16 cellular contexts compared by ENCODE assay signal in genomic region chr19:30679286-30679685, GRCh38.
A peak's percentile ranks its signal among the peaks of the same experiment; 100 is the strongest.
DNase-seq lines count a peak whose midpoint lies in the region; ATAC-seq and TF ChIP-seq lines count a peak whose summit lies in the region.
"Had no signal": no experiment of that assay in that cellular context is flagged by ENCODE, and none has a peak within 500 bp of the region (broad histone marks: within the 10 kb centered on the region; RNA-seq: fewer than 3 reads in every experiment).

No MANE protein-coding gene starts in this region.

- TF ChIP-seq CTCF in SK-N-SH (IDR thresholded peaks at IDR 0.05), result no peak

- H4K20me1 ChIP-seq in SK-N-SH (ENCODE audit: insufficient read depth), result no peaks in the 10 kb centered on the region

- H3F3A ChIP-seq in SK-N-SH (replicated peaks; ENCODE audit: insufficient read depth), result no peaks in the 10 kb centered on the region

- CTCF ChIA-PET in SK-N-SH (lab: Yijun Ruan, JAX), result interaction anchor here (0.6 to 3.3 kb wide), 7 partner anchors 9 to 1545 kb away, joined by 3 to 58 read pairs (median 7); no protein-coding TSS in a partner anchor

- POLR2A ChIA-PET in SK-N-SH (lab: Yijun Ruan, JAX), result no interaction called here

- H3K27ac ChIP-seq in SK-N-SH (ENCODE audit: low read depth in 2 of 2, low read length in 1 of 2) (no peak overlapping the region; a peak in 1 of 4 replicates), SJCRH30 (no peak overlapping the region; the same call in 1 of the 2 replicates), neuronal stem cell (replicated peaks; ENCODE audit: low read length) (no peak overlapping the region)
- H3K27ac ChIP-seq: 22Rv1, A549, C4-2B, HL-60 had no signal

- H3K4me1 ChIP-seq in SK-N-SH (ENCODE audit: control insufficient read depth in 1 of 2, insufficient read depth in 2 of 2, low read depth in 1 of 2, low read length in 1 of 2), result peaks cover 0 to 29% of the 10 kb centered on the region in 2 experiments; a peak in 2 of 4 replicates
- H3K4me1 ChIP-seq in SJCRH30, result peaks cover 25% of the 10 kb centered on the region
- peaks cover 0 to 1% of the 10 kb centered on the region in 2 donors for H3K4me1 ChIP-seq in neuronal stem cell (ENCODE audit: control insufficient read depth in 2 of 2, insufficient read depth in 1 of 2, low read depth in 1 of 2, low read length in 2 of 2)

- H2BK15ac ChIP-seq in neuronal stem cell (ENCODE audit: low read length), result no peak overlapping the region

- peak; percentile 20 for DNase-seq in DMS 273 (lab: John Stamatoyannopoulos, UW; ENCODE audit: unreplicated experiment)
- no peak for DNase-seq in DMS 273 treated with DMSO at 0.1 percent for 48 hours (lab: John Stamatoyannopoulos, UW)
- peak; percentile 55 for DNase-seq in SK-N-SH
- peak; percentile 94 to 95 for DNase-seq in SJCRH30
- DNase-seq in neuronal stem cell (ENCODE audit: low spot score), result no peak
- no peak for DNase-seq in activated naive CD4-positive, alpha-beta T cell treated with anti-CD3 and anti-CD28 coated beads, Interleukin-2, amount 50 U/mL, for 16 hours
- DNase-seq: AML-193; CD4-positive, alpha-beta memory T cell; GF-D8; HCEC 1CT had no signal

- H2BK120ac ChIP-seq in neuronal stem cell (ENCODE audit: low read depth, low read length), result no peak overlapping the region

- H3K4ac ChIP-seq in neuronal stem cell (ENCODE audit: low read length), result no peak overlapping the region

- H3K14ac ChIP-seq in neuronal stem cell (ENCODE audit: low read length), result no peak overlapping the region

- H3K4me3 ChIP-seq in SK-N-SH (ENCODE audit: low read depth in 2 of 2, low read length in 1 of 2) (no peak overlapping the region), SJCRH30 (peak overlapping the region; percentile 19), neuronal stem cell (ENCODE audit: low read length in 2 of 2) (no peak overlapping the region)
- H3K4me3 ChIP-seq: A549 had no signal

- TF ChIP-seq RAD21 in SK-N-SH (IDR thresholded peaks at IDR 0.05; ENCODE audit: low read length), result no peak

- H2AK5ac ChIP-seq in neuronal stem cell (ENCODE audit: low read depth, low read length), result peak overlapping the region; percentile 14

- ATAC-seq in SK-N-SH treated with all-trans-retinoic acid at 6 μM for 48 hours (no peak), HG02885 (IDR thresholded peaks at IDR 0.05; ENCODE audit: poor library complexity, unreplicated experiment) (no peak)
- ATAC-seq: A549 had no signal

- no peak overlapping the region for H3K9ac ChIP-seq in SK-N-SH
- H3K9ac ChIP-seq in neuronal stem cell (ENCODE audit: low read depth, low read length, poor library complexity), result no peak overlapping the region

- no peak overlapping the region for H2BK12ac ChIP-seq in neuronal stem cell (ENCODE audit: low read length)

- no peaks in the 10 kb centered on the region for H3K79me1 ChIP-seq in neuronal stem cell (ENCODE audit: low read depth, low read length)

- H4K8ac ChIP-seq in neuronal stem cell (ENCODE audit: low read depth, low read length), result no peak overlapping the region

- no peak overlapping the region for H2AFZ ChIP-seq in SK-N-SH (ENCODE audit: low read depth)
- H2AFZ ChIP-seq in neuronal stem cell (ENCODE audit: low read length), result no peak overlapping the region

- 46% methylated on average over 11 of the region's 11 CpGs for WGBS in SK-N-SH (ENCODE audit: low lambda C conversion rate)
- no CpG with 5 or more reads among the region's 11 CpGs for WGBS in neuronal stem cell (ENCODE audit: extremely low coverage in 2 of 2, insufficient read length in 2 of 2, insufficient replicate concordance in 1 of 2), 2 donors

- no peaks in the 10 kb centered on the region for H3K36me3 ChIP-seq in SK-N-SH (replicated peaks in 1 of 2; ENCODE audit: control insufficient read depth in 1 of 2, insufficient read depth in 2 of 2, low read length in 1 of 2)
- H3K36me3 ChIP-seq in SJCRH30, result no peaks in the 10 kb centered on the region
- no peaks in the 10 kb centered on the region for H3K36me3 ChIP-seq in neuronal stem cell (replicated peaks in 1 of 2; ENCODE audit: control insufficient read depth in 2 of 2, insufficient read depth in 2 of 2, low read length in 2 of 2)

- H3K79me2 ChIP-seq in SK-N-SH (ENCODE audit: insufficient read depth), result no peaks in the 10 kb centered on the region

- no peaks in the 10 kb centered on the region for H3K27me3 ChIP-seq in SK-N-SH (ENCODE audit: insufficient read depth)
- no peaks in the 10 kb centered on the region for H3K27me3 ChIP-seq in SJCRH30
- H3K27me3 ChIP-seq in neuronal stem cell (ENCODE audit: control insufficient read depth in 3 of 3, insufficient read depth in 3 of 3, low read depth in 1 of 3, low read length in 3 of 3), result no peaks in the 10 kb centered on the region

- peak overlapping the region; percentile 2 for H3K18ac ChIP-seq in neuronal stem cell (ENCODE audit: low read length)

- H3K9me3 ChIP-seq in SK-N-SH, result no peaks in the 10 kb centered on the region
- no peaks in the 10 kb centered on the region for H3K9me3 ChIP-seq in SJCRH30 (replicated peaks)
- no peaks in the 10 kb centered on the region for H3K9me3 ChIP-seq in neuronal stem cell (replicated peaks in 1 of 2; ENCODE audit: control insufficient read depth in 2 of 2, insufficient read depth in 1 of 2, low read depth in 1 of 2, low read length in 2 of 2)
- H3K9me3 ChIP-seq: A549 had no signal

- H3K9me2 ChIP-seq in SK-N-SH, result no peaks in the 10 kb centered on the region

- H3K4me2 ChIP-seq in SK-N-SH, result no peak overlapping the region
- H3K4me2 ChIP-seq in neuronal stem cell (ENCODE audit: insufficient read depth, low read length, poor library complexity, severe bottlenecking), result no peak overlapping the region
- H3K4me2 ChIP-seq: A549 had no signal

- no peak for TF ChIP-seq EP300 in SK-N-SH (IDR thresholded peaks at IDR 0.05; ENCODE audit: borderline replicate concordance in 1 of 2, low read depth in 1 of 2, low read length in 1 of 2)

- H4K91ac ChIP-seq in neuronal stem cell (ENCODE audit: low read depth, low read length, poor library complexity), result no peak overlapping the region

- no peak overlapping the region for H3K23ac ChIP-seq in neuronal stem cell (ENCODE audit: low read depth, low read length, poor library complexity)

- no peak overlapping the region for H2BK5ac ChIP-seq in neuronal stem cell (ENCODE audit: low read length)

TF ChIP-seq in SK-N-SH, 30 proteins besides CTCF, POLR2A, EP300 and RAD21:
- TF ChIP-seq SMC3 (IDR thresholded peaks at IDR 0.05; ENCODE audit: low read depth, low read length) (no peak), GABPA (IDR thresholded peaks at IDR 0.05; ENCODE audit: low read depth) (no peak), NRF1 (IDR thresholded peaks at IDR 0.05; ENCODE audit: low read depth, low read length) (no peak), FOSL2 (IDR thresholded peaks at IDR 0.05; ENCODE audit: borderline replicate concordance, low read depth) (no peak), RXRA (IDR thresholded peaks at IDR 0.05; ENCODE audit: borderline replicate concordance, low read depth) (no peak), EZH2phosphoT487 (IDR thresholded peaks at IDR 0.05; ENCODE audit: borderline replicate concordance, low read depth) (no peak)
- TF ChIP-seq, protein P1, sequence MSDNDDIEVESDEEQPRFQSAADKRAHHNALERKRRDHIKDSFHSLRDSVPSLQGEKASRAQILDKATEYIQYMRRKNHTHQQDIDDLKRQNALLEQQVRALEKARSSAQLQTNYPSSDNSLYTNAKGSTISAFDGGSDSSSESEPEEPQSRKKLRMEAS (IDR thresholded peaks at IDR 0.05; ENCODE audit: low read depth), result no peak
- TF ChIP-seq, protein P2, sequence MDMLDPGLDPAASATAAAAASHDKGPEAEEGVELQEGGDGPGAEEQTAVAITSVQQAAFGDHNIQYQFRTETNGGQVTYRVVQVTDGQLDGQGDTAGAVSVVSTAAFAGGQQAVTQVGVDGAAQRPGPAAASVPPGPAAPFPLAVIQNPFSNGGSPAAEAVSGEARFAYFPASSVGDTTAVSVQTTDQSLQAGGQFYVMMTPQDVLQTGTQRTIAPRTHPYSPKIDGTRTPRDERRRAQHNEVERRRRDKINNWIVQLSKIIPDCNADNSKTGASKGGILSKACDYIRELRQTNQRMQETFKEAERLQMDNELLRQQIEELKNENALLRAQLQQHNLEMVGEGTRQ (IDR thresholded peaks at IDR 0.05; ENCODE audit: borderline replicate concordance, low read depth, low read length), result no peak
TF ChIP-seq in SK-N-SH: peak in this region for 0.

TF ChIP-seq in SK-N-SH treated with all-trans-retinoic acid at 6 μM for 48 hours, 23 proteins besides CTCF, POLR2A, EP300 and RAD21:
- TF ChIP-seq ESRRG (CRISPR knock-in tag; IDR thresholded peaks at IDR 0.05) (no peak), ZNF565 (CRISPR knock-in tag; conservative IDR thresholded peaks at IDR 0.05; ENCODE audit: low read depth) (no peak), ZC3H10 (CRISPR knock-in tag; IDR thresholded peaks at IDR 0.05) (no peak), SNAI2 (CRISPR knock-in tag; IDR thresholded peaks at IDR 0.05) (no peak), ISL1 (CRISPR knock-in tag; IDR thresholded peaks at IDR 0.05) (no peak), RARB (CRISPR knock-in tag; IDR thresholded peaks at IDR 0.05) (no peak), TCF4 (CRISPR knock-in tag; IDR thresholded peaks at IDR 0.05; ENCODE audit: borderline replicate concordance) (no peak), ARNTL (CRISPR knock-in tag; IDR thresholded peaks at IDR 0.05; ENCODE audit: borderline replicate concordance, low read depth) (no peak)

Comparison
In these comparisons a context has a peak if more than half of its experiments do, and no peak if none do; other contexts are left out.
1. DNase-seq: peak in DMS 273 (single experiment), SK-N-SH (single experiment) and SJCRH30 (2 of 2); none in DMS 273 treated with DMSO at 0.1 percent for 48 hours (single experiment), neuronal stem cell (single experiment) and activated naive CD4-positive, alpha-beta T cell treated with anti-CD3 and anti-CD28 coated beads, Interleukin-2, amount 50 U/mL, for 16 hours (single experiment).